ENCODE assay signal across 11 cellular contexts in the genomic region with DNA sequence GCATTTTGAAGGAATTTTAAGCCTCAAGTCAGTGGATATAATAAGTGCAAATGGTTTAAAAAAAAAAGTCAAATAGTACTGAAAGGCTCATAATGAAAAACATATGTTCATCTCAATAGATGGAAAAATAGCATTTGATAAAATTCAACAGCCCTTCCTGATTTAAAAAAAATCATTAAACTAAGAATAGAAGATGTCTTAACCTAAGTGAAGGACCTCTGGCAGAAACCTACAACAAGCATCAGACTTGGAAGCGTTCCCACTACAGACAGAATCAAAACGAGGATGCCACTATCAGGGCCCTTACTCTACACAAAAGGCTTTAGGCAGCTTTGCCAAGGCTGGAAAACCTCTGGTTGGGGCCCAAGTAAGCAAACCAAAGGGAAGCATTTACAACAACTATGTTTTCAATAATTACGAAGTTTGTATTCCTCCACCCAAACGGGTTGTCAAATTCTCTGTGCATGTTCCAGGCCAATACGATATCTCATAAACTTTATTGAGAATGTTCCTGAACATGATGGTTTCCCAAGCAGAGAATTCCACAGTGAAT. TPM values are rescaled to one million over a fixed set of nuclear protein-coding genes. Genes with fewer than 3 reads are reported as not detected.
A peak's percentile ranks its signal among the peaks of the same experiment; 100 is the strongest.
DNase-seq lines count a peak whose midpoint lies in the region; ATAC-seq and TF ChIP-seq lines count a peak whose summit lies in the region.
"Had no signal": no experiment of that assay in that cellular context is flagged by ENCODE, and none has a peak within 500 bp of the region (broad histone marks: within the 10 kb centered on the region; RNA-seq: fewer than 3 reads in every experiment).

No MANE protein-coding gene starts in this region.

- POLR2A ChIA-PET in AG04450 (lab: Yijun Ruan, JAX) (interaction anchor here (1.1 kb wide), 1 partner anchor 18 kb away, joined by 3 read pairs; no protein-coding TSS in a partner anchor), Caco-2 (lab: Charles Lee) (no interaction called here)

- DNase-seq in AG04450 (ENCODE audit: low read depth, low spot score) (no peak), Peyer's patch (no peak), fibroblast of pulmonary artery (ENCODE audit: low read depth) (peak; percentile 80), neuronal stem cell (ENCODE audit: low spot score) (no peak), Caco-2 (no peak), KBM-7 (no peak)
- DNase-seq: BE2C, NCI-H2171 treated with DMSO at 0.1 percent for 48 hours had no signal

- no CpG with 5 or more reads among the region's 5 CpGs for WGBS in neuronal stem cell (ENCODE audit: extremely low coverage in 2 of 2, insufficient read length in 2 of 2, insufficient replicate concordance in 1 of 2), 2 donors

- H3K27ac ChIP-seq in AG04450 (ENCODE audit: low read depth, low read length) (peak overlapping the region; percentile 23), Peyer's patch (peak overlapping the region in 3 of 4 donors; percentile 13 to 62 (median 60)), neuronal stem cell (replicated peaks; ENCODE audit: low read length) (peak overlapping the region; percentile 12)

- H2AK5ac ChIP-seq in neuronal stem cell (ENCODE audit: low read depth, low read length), result no peak overlapping the region

- in situ Hi-C loops in KBM-7 (cut with MboI; ENCODE audit: low pct_unique_long_range_greater_than_20kb, low sequenced_read_pairs), result no loop called here

- peaks cover 8% of the 10 kb centered on the region for H3K4me1 Mint-ChIP-seq in Caco-2 (ENCODE audit: low read depth, unreplicated experiment)
- H3K4me1 Mint-ChIP-seq in activated T-helper 17 cell treated with anti-CD3 and anti-CD28 coated beads, Interleukin-2, amount 50 U/mL, for 72 hours, result peaks cover 16% of the 10 kb centered on the region

- no peak overlapping the region for H3K18ac ChIP-seq in neuronal stem cell (ENCODE audit: low read length)

- H3K9me3 ChIP-seq in AG04450 (ENCODE audit: control insufficient read depth, insufficient read depth, low read length), result no peaks in the 10 kb centered on the region
- no peaks in the 10 kb centered on the region for H3K9me3 ChIP-seq in Peyer's patch
- no peaks in the 10 kb centered on the region for H3K9me3 ChIP-seq in neuronal stem cell (replicated peaks in 1 of 2; ENCODE audit: control insufficient read depth in 2 of 2, insufficient read depth in 1 of 2, low read depth in 1 of 2, low read length in 2 of 2)
- H3K9me3 ChIP-seq in Caco-2, result no peaks in the 10 kb centered on the region
- H3K9me3 ChIP-seq: BE2C had no signal

- no peak overlapping the region for H3K4me3 Mint-ChIP-seq in Caco-2 (ENCODE audit: unreplicated experiment)
- H3K4me3 Mint-ChIP-seq in activated T-helper 17 cell treated with anti-CD3 and anti-CD28 coated beads, Interleukin-2, amount 50 U/mL, for 72 hours, result no peak overlapping the region
- H3K4me3 Mint-ChIP-seq: natural killer cell treated with Interleukin-12 subunit alpha and Interleukin-12 subunit beta and Interleukin-15 and Interleukin-18, amount 100 ng/mL, for 72 hours had no signal

- H2BK15ac ChIP-seq in neuronal stem cell (ENCODE audit: low read length), result no peak overlapping the region

- no peak for TF ChIP-seq POLR2A in Peyer's patch (IDR thresholded peaks at IDR 0.05)

- H3K4me2 ChIP-seq in neuronal stem cell (ENCODE audit: insufficient read depth, low read length, poor library complexity, severe bottlenecking), result no peak overlapping the region

- H3K36me3 ChIP-seq in Peyer's patch (no peaks in the 10 kb centered on the region), neuronal stem cell (replicated peaks in 1 of 2; ENCODE audit: control insufficient read depth in 2 of 2, insufficient read depth in 2 of 2, low read length in 2 of 2) (no peaks in the 10 kb centered on the region), Caco-2 (ENCODE audit: control insufficient read depth, insufficient read depth, low read length) (no peaks in the 10 kb centered on the region)
- H3K36me3 ChIP-seq: BE2C had no signal

- BruUV-seq in Caco-2 (replicated peaks; lab: Mats Ljungman, UMichigan), result no TSS peak

- H4K8ac ChIP-seq in neuronal stem cell (ENCODE audit: low read depth, low read length), result no peak overlapping the region

- no peak overlapping the region for H3K27ac Mint-ChIP-seq in Caco-2 (ENCODE audit: unreplicated experiment)
- H3K27ac Mint-ChIP-seq in activated T-helper 17 cell treated with anti-CD3 and anti-CD28 coated beads, Interleukin-2, amount 50 U/mL, for 72 hours, result no peak overlapping the region

- H3K27me3 ChIP-seq in AG04450 (ENCODE audit: control insufficient read depth, insufficient read depth, low read length) (no peaks in the 10 kb centered on the region), Peyer's patch (no peaks in the 10 kb centered on the region), neuronal stem cell (ENCODE audit: control insufficient read depth in 3 of 3, insufficient read depth in 3 of 3, low read depth in 1 of 3, low read length in 3 of 3) (no peaks in the 10 kb centered on the region), Caco-2 (replicated peaks; ENCODE audit: control insufficient read depth, insufficient read depth, low read length) (no peaks in the 10 kb centered on the region)
- H3K27me3 ChIP-seq: BE2C had no signal

- H3K9ac ChIP-seq in neuronal stem cell (ENCODE audit: low read depth, low read length, poor library complexity), result no peak overlapping the region

- no peak overlapping the region for H2BK12ac ChIP-seq in neuronal stem cell (ENCODE audit: low read length)

- H4K91ac ChIP-seq in neuronal stem cell (ENCODE audit: low read depth, low read length, poor library complexity), result no peak overlapping the region

- no peak overlapping the region for H3K14ac ChIP-seq in neuronal stem cell (ENCODE audit: low read length)

- no peaks in the 10 kb centered on the region for H3K9me3 Mint-ChIP-seq in Caco-2 (ENCODE audit: unreplicated experiment)
- H3K9me3 Mint-ChIP-seq in activated T-helper 17 cell treated with anti-CD3 and anti-CD28 coated beads, Interleukin-2, amount 50 U/mL, for 72 hours, result no peaks in the 10 kb centered on the region
- H3K9me3 Mint-ChIP-seq: natural killer cell treated with Interleukin-12 subunit alpha and Interleukin-12 subunit beta and Interleukin-15 and Interleukin-18, amount 100 ng/mL, for 72 hours had no signal

- no peak overlapping the region for H2BK5ac ChIP-seq in neuronal stem cell (ENCODE audit: low read length)

- CTCF ChIA-PET in AG04450 (lab: Charles Lee), result interaction anchor here (1.2 kb wide), 1 partner anchor 67 kb away, joined by 3 read pairs; no protein-coding TSS in a partner anchor
- CTCF ChIA-PET in Caco-2 (lab: Charles Lee), result no interaction called here

- intact Hi-C loops in Caco-2 (cut with micrococcal nuclease; ENCODE audit: unreplicated experiment), result no loop called here

- peaks cover 5% of the 10 kb centered on the region for H3K36me3 Mint-ChIP-seq in Caco-2 (ENCODE audit: insufficient read depth, unreplicated experiment)
- no peaks in the 10 kb centered on the region for H3K36me3 Mint-ChIP-seq in activated T-helper 17 cell treated with anti-CD3 and anti-CD28 coated beads, Interleukin-2, amount 50 U/mL, for 72 hours (ENCODE audit: low read depth)
- H3K36me3 Mint-ChIP-seq: natural killer cell treated with Interleukin-12 subunit alpha and Interleukin-12 subunit beta and Interleukin-15 and Interleukin-18, amount 100 ng/mL, for 72 hours had no signal

- H3K79me1 ChIP-seq in neuronal stem cell (ENCODE audit: low read depth, low read length), result no peaks in the 10 kb centered on the region

- H3K4me1 ChIP-seq in Peyer's patch (peaks cover 0 to 56% (median 0%) of the 10 kb centered on the region in 4 donors), neuronal stem cell (ENCODE audit: control insufficient read depth in 2 of 2, insufficient read depth in 1 of 2, low read depth in 1 of 2, low read length in 2 of 2) (peaks cover 11 to 13% of the 10 kb centered on the region in 2 donors), Caco-2 (peaks cover 10% of the 10 kb centered on the region)

- ATAC-seq in activated T-helper 17 cell treated with anti-CD3 and anti-CD28 coated beads, Interleukin-2, amount 50 U/mL, for 72 hours (replicated peaks), result no peak
- ATAC-seq in GM21576 (IDR thresholded peaks at IDR 0.05; ENCODE audit: unreplicated experiment), result no peak
- ATAC-seq: natural killer cell treated with Interleukin-12 subunit alpha and Interleukin-12 subunit beta and Interleukin-15 and Interleukin-18, amount 100 ng/mL, for 72 hours had no signal

- H3K4me3 ChIP-seq in AG04450 (ENCODE audit: low read depth, low read length), result no peak overlapping the region
- no peak overlapping the region for H3K4me3 ChIP-seq in Peyer's patch
- no peak overlapping the region for H3K4me3 ChIP-seq in fibroblast of pulmonary artery (replicated peaks; ENCODE audit: low read depth, low read length)
- no peak overlapping the region for H3K4me3 ChIP-seq in neuronal stem cell (ENCODE audit: low read length in 2 of 2)
- no peak overlapping the region for H3K4me3 ChIP-seq in Caco-2 (ENCODE audit: low read depth, low read length)

- no peak for TF ChIP-seq CTCF in AG04450 (IDR thresholded peaks at IDR 0.05; ENCODE audit: low read depth, low read length)
- TF ChIP-seq CTCF in Peyer's patch (IDR thresholded peaks at IDR 0.05), result no peak
- no peak for TF ChIP-seq CTCF in fibroblast of pulmonary artery (IDR thresholded peaks at IDR 0.05; ENCODE audit: low read length, missing control alignments)
- no peak for TF ChIP-seq CTCF in Caco-2 (IDR thresholded peaks at IDR 0.05; ENCODE audit: insufficient read depth in 1 of 2, low read depth in 1 of 2, low read length in 1 of 2, severe bottlenecking in 1 of 2, unreplicated experiment in 1 of 2)

- no peak overlapping the region for H3K23ac ChIP-seq in neuronal stem cell (ENCODE audit: low read depth, low read length, poor library complexity)

- peak overlapping the region; percentile 82 for H2AFZ ChIP-seq in neuronal stem cell (ENCODE audit: low read length)

- no peak overlapping the region for H3K4ac ChIP-seq in neuronal stem cell (ENCODE audit: low read length)

- H3K27me3 Mint-ChIP-seq in Caco-2 (ENCODE audit: insufficient read depth, unreplicated experiment), result no peaks in the 10 kb centered on the region
- H3K27me3 Mint-ChIP-seq in activated T-helper 17 cell treated with anti-CD3 and anti-CD28 coated beads, Interleukin-2, amount 50 U/mL, for 72 hours, result no peaks in the 10 kb centered on the region

- H2BK120ac ChIP-seq in neuronal stem cell (ENCODE audit: low read depth, low read length), result no peak overlapping the region

RNA-seq across cellular contexts. Expression of gene CYTH3, which starts 45.1 kb away (rescaled TPM):
- polyA plus RNA-seq in AG04450 (2011; rRNA removed), result 28.5 and 30.2 TPM in 2 replicates
- polyA minus RNA-seq in AG04450 (2011; rRNA and poly(A)+ RNA removed), result 28.8 and 34.7 TPM in 2 replicates
- total RNA-seq in Peyer's patch (10 to 100 TPM; 19.0 to 70.7 (median 45.6) TPM), Caco-2 (2022) (27.8 and 29.1 TPM in 2 replicates)
- 9.5 TPM for polyA plus RNA-seq in neuronal stem cell (2013, experiment 1 of 2)
- 9.5 TPM for polyA plus RNA-seq in neuronal stem cell (2013, experiment 2 of 2)
- 1 to 10 TPM; 2.2 to 8.4 TPM for total RNA-seq in activated T-helper 17 cell treated with anti-CD3 and anti-CD28 coated beads, Interleukin-2, amount 50 U/mL, for 72 hours
